ENCODE assay signal across 23 cellular contexts in the genomic region with DNA sequence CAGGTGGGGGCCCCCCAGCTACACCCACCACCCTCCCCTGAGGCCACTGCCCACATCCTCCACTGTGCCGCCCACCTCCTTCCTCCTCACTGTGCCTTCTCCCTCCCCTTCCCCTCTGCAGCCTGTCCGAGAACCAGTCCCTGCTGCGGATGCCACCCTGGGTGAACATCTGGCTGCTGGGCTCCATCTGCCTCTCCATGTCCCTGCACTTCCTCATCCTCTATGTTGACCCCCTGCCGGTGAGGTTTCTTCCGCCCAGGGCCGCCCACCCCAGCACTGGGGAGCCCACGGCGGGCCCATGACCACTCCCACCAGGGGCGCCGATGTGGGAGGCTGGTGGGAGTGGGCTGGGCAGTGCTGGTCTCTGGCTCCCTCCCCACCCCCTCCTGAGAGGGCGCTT. TPM values are rescaled to one million over a fixed set of nuclear protein-coding genes. Genes with fewer than 3 reads are reported as not detected.
A peak's percentile ranks its signal among the peaks of the same experiment; 100 is the strongest.
DNase-seq lines count a peak whose midpoint lies in the region; ATAC-seq lines count a peak whose summit lies in the region.
"Had no signal": no experiment of that assay in that cellular context is flagged by ENCODE, and none has a peak within 500 bp of the region (broad histone marks: within the 10 kb centered on the region; RNA-seq: fewer than 3 reads in every experiment).

No MANE protein-coding gene starts in this region.

- peaks cover 15 to 24% (median 17%) of the 10 kb centered on the region in 3 donors for H3K4me1 Mint-ChIP-seq in naive B cell
- H3K4me1 Mint-ChIP-seq: endodermal cell had no signal

- DNase-seq in activated naive CD4-positive, alpha-beta T cell treated with anti-CD3 and anti-CD28 coated beads, Interleukin-2, amount 50 U/mL, for 72 hours (ENCODE audit: low spot score in 2 of 2): no peak
- DNase-seq in activated naive CD4-positive, alpha-beta T cell (lab: John Stamatoyannopoulos, UW): no peak
- DNase-seq in UCSD-AML1 (lab: John Stamatoyannopoulos, UW; ENCODE audit: unreplicated experiment) (peak; percentile 20), naive B cell (no peak), SKM-1 (lab: John Stamatoyannopoulos, UW; ENCODE audit: unreplicated experiment) (no peak), DMS53 (lab: John Stamatoyannopoulos, UW) (no peak), NCI-H1930 (lab: John Stamatoyannopoulos, UW) (no peak)
- DNase-seq: ACHN; body of pancreas; DMS153; endodermal cell; glutamatergic neuron; left cardiac atrium; NCI-H1105; NCI-H2107; NCI-H524 treated with DMSO at 0.1 percent for 48 hours; small intestine; stimulated activated CD4-positive, alpha-beta T cell treated with anti-CD3 and anti-CD28 coated beads, Interleukin-4, amount 100 ng/mL, for 24 hours; substantia nigra; uterus had no signal

- peak overlapping the region in 1 of 8 donors; percentile 57 for H3K4me3 Mint-ChIP-seq in naive B cell
- H3K4me3 Mint-ChIP-seq: endodermal cell had no signal

- H3K9me3 Mint-ChIP-seq in activated naive CD4-positive, alpha-beta T cell treated with anti-CD3 and anti-CD28 coated beads, Interleukin-2, amount 50 U/mL, for 72 hours: no peaks in the 10 kb centered on the region
- H3K9me3 Mint-ChIP-seq in naive B cell: no peaks in the 10 kb centered on the region
- H3K9me3 Mint-ChIP-seq: endodermal cell had no signal

- H3K36me3 Mint-ChIP-seq in activated naive CD4-positive, alpha-beta T cell treated with anti-CD3 and anti-CD28 coated beads, Interleukin-2, amount 50 U/mL, for 72 hours: no peaks in the 10 kb centered on the region
- no peaks in the 10 kb centered on the region for H3K36me3 Mint-ChIP-seq in naive B cell

- no peaks in the 10 kb centered on the region for H3K27me3 Mint-ChIP-seq in naive B cell

- peak overlapping the region; percentile 41 to 44 for H3K27ac Mint-ChIP-seq in activated naive CD4-positive, alpha-beta T cell treated with anti-CD3 and anti-CD28 coated beads, Interleukin-2, amount 50 U/mL, for 72 hours
- peak overlapping the region in 5 of 6 donors; percentile 16 to 88 (median 57) for H3K27ac Mint-ChIP-seq in naive B cell
- H3K27ac Mint-ChIP-seq: endodermal cell had no signal

- peak; percentile 9 to 24 for ATAC-seq in activated naive CD4-positive, alpha-beta T cell treated with anti-CD3 and anti-CD28 coated beads, Interleukin-2, amount 50 U/mL, for 72 hours
- ATAC-seq in naive B cell (ENCODE audit: low read depth in 2 of 2) (peak; percentile 45 to 47), GM21381 (IDR thresholded peaks at IDR 0.05; ENCODE audit: unreplicated experiment) (no peak)
- ATAC-seq: body of pancreas had no signal

RNA-seq across cellular contexts. Expression of gene RABEP2, which starts 22.1 kb away (rescaled TPM):
- 10 to 100 TPM; 20.7 to 25.1 TPM for total RNA-seq in activated naive CD4-positive, alpha-beta T cell treated with anti-CD3 and anti-CD28 coated beads, Interleukin-2, amount 50 U/mL, for 72 hours
- polyA plus RNA-seq in naive B cell (ENCODE audit: low read depth in 6 of 6): 10 to 100 TPM in 5 of 6 donors, 1 to 10 TPM in 1; 6.9 to 40.4 (median 21.2) TPM

RNA-seq across cellular contexts. Expression of gene ATP2A1, which starts 24.6 kb away (rescaled TPM):
- 1 to 10 TPM; 4.7 to 7.4 TPM for total RNA-seq in activated naive CD4-positive, alpha-beta T cell treated with anti-CD3 and anti-CD28 coated beads, Interleukin-2, amount 50 U/mL, for 72 hours
- polyA plus RNA-seq in naive B cell (ENCODE audit: low read depth in 6 of 6): not detected
- total RNA-seq: body of pancreas had no signal

RNA-seq across cellular contexts. Expression of gene CD19, which starts 28.9 kb away (rescaled TPM):
- total RNA-seq in activated naive CD4-positive, alpha-beta T cell treated with anti-CD3 and anti-CD28 coated beads, Interleukin-2, amount 50 U/mL, for 72 hours: 1 to 10 TPM in 1 of 2 donors, under 1 TPM in 1; 0.32 to 1.2 TPM
- polyA plus RNA-seq in naive B cell (ENCODE audit: low read depth in 6 of 6): 100 to 1,000 TPM; 280 to 597 (median 354) TPM
- total RNA-seq: body of pancreas, chondrocyte, endodermal cell, LHCN-M2 had no signal

RNA-seq across cellular contexts. Expression of gene SH2B1, which starts 39.3 kb away (rescaled TPM):
- 10 to 100 TPM; 41.1 to 55.5 TPM for total RNA-seq in activated naive CD4-positive, alpha-beta T cell treated with anti-CD3 and anti-CD28 coated beads, Interleukin-2, amount 50 U/mL, for 72 hours
- polyA plus RNA-seq in naive B cell (ENCODE audit: low read depth in 6 of 6): 1 to 10 TPM in 5 of 6 donors, under 1 TPM in 1; 1.00 to 4.7 (median 2.7) TPM

RNA-seq across cellular contexts. Expression of gene NFATC2IP, which starts 47.8 kb away (rescaled TPM):
- total RNA-seq in activated naive CD4-positive, alpha-beta T cell treated with anti-CD3 and anti-CD28 coated beads, Interleukin-2, amount 50 U/mL, for 72 hours: 10 to 100 TPM; 94.5 to 96.8 TPM
- 10 to 100 TPM; 17.8 to 32.2 (median 24.2) TPM for polyA plus RNA-seq in naive B cell (ENCODE audit: low read depth in 6 of 6)
